ENCODE assay signal across 1 cellular context in the genomic region with DNA sequence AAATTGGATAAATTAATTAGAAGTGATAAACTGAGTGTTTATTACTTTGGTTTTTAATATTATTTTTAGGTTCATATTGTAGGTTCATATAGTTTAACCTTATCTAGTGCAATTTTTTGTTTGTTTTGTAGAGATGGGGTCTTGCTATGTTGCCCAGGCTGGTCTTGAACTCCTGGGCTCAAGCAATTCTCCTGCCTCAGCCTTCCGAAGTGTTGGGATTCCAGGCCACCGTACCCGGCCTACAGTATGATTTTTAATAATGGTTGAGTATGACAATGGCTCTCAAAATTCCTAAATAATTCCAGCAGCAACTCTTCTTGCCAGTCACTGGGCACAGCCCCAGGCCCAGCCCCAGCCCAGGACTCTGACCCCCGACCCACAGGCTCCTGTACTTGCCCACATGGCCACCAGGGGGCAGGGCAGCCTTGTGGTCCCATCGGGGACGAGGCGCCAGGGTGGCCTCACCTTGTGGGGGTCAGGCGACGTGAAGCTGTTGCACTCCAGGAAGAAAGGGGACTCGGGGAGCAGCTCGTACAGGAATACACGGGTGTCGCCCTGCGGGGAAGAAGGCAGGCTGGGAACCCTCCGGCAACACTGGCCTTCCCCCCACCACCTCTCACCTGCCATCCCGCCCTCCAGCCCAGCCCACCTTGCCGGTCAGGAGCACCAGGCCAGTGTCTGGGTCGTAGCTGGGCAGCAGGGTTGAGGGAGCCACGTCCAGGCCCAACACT.
TF ChIP-seq lines count a peak whose summit lies in the region.

No MANE protein-coding gene starts in this region.

TF ChIP-seq in IMR-90, 13 proteins besides CTCF, POLR2A, EP300 and RAD21:
- no peak for TF ChIP-seq MXI1 (IDR thresholded peaks at IDR 0.05; ENCODE audit: borderline replicate concordance, low read depth, low read length)
- no peak for TF ChIP-seq CEBPB (IDR thresholded peaks at IDR 0.05; ENCODE audit: low read depth, low read length)
- TF ChIP-seq, protein P1, sequence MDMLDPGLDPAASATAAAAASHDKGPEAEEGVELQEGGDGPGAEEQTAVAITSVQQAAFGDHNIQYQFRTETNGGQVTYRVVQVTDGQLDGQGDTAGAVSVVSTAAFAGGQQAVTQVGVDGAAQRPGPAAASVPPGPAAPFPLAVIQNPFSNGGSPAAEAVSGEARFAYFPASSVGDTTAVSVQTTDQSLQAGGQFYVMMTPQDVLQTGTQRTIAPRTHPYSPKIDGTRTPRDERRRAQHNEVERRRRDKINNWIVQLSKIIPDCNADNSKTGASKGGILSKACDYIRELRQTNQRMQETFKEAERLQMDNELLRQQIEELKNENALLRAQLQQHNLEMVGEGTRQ (IDR thresholded peaks at IDR 0.05; ENCODE audit: low read depth, low read length): no peak
- peak; percentile 92 for TF ChIP-seq SMC3 (IDR thresholded peaks at IDR 0.05; ENCODE audit: low read depth, low read length)
- TF ChIP-seq MAZ (IDR thresholded peaks at IDR 0.05; ENCODE audit: borderline replicate concordance, low read depth, low read length): peak; percentile 29; the same call in 1 of the 2 replicates
- TF ChIP-seq, protein P2, sequence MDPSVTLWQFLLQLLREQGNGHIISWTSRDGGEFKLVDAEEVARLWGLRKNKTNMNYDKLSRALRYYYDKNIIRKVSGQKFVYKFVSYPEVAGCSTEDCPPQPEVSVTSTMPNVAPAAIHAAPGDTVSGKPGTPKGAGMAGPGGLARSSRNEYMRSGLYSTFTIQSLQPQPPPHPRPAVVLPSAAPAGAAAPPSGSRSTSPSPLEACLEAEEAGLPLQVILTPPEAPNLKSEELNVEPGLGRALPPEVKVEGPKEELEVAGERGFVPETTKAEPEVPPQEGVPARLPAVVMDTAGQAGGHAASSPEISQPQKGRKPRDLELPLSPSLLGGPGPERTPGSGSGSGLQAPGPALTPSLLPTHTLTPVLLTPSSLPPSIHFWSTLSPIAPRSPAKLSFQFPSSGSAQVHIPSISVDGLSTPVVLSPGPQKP (IDR thresholded peaks at IDR 0.05; ENCODE audit: borderline replicate concordance, low read depth, low read length): no peak
- TF ChIP-seq CHD1 (IDR thresholded peaks at IDR 0.05; ENCODE audit: low read depth, low read length): no peak
- no peak for TF ChIP-seq RFX5 (IDR thresholded peaks at IDR 0.05; ENCODE audit: low read depth, low read length)
